In genomic region chr3:72161870-72162617, GRCh38 we compare ENCODE assay signal across 11 cellular contexts.
DNase-seq lines count a peak whose midpoint lies in the region; FAIRE-seq and TF ChIP-seq lines count a peak whose summit lies in the region.
"Had no signal": no experiment of that assay in that cellular context is flagged by ENCODE, and none has a peak within 500 bp of the region (broad histone marks: within the 10 kb centered on the region; RNA-seq: fewer than 3 reads in every experiment).

No MANE protein-coding gene starts in this region.

- DNase-seq in DMS153 (lab: John Stamatoyannopoulos, UW) (peak; percentile 21), DMS153 treated with DMSO at 0.1 percent for 48 hours (lab: John Stamatoyannopoulos, UW; ENCODE audit: unreplicated experiment) (no peak), NCI-H748 (lab: John Stamatoyannopoulos, UW; ENCODE audit: unreplicated experiment) (peak; percentile 71), endothelial cell of umbilical vein (ENCODE audit: low read depth, low spot score) (peak; percentile 34), skeletal muscle cell (ENCODE audit: low read depth) (peak; percentile 62), GM10248 (ENCODE audit: extremely low spot score) (no peak), NCI-H2196 treated with DMSO at 0.1 percent for 48 hours (lab: John Stamatoyannopoulos, UW; ENCODE audit: unreplicated experiment) (no peak), NAMALWA (ENCODE audit: low spot score) (no peak)
- DNase-seq: 8988T; Kasumi-1; stimulated activated CD4-positive, alpha-beta T cell treated with anti-CD3 and anti-CD28 coated beads, Interleukin-2, amount 100 ng/mL, for 24 hours had no signal

- no peaks in the 10 kb centered on the region for H3K9me1 ChIP-seq in endothelial cell of umbilical vein (replicated peaks; ENCODE audit: control insufficient read depth, extremely low read depth, insufficient read depth, low read length)

- H3K9me3 ChIP-seq in endothelial cell of umbilical vein (replicated peaks; ENCODE audit: control insufficient read depth, insufficient read depth, low read length): no peaks in the 10 kb centered on the region

- H3K27me3 ChIP-seq in endothelial cell of umbilical vein (ENCODE audit: control insufficient read depth in 2 of 2, insufficient read depth in 2 of 2, low read length in 2 of 2): peaks cover 0 to 4% of the 10 kb centered on the region in 2 experiments

- no peaks in the 10 kb centered on the region for H3K4me1 ChIP-seq in endothelial cell of umbilical vein (ENCODE audit: control insufficient read depth, extremely low read depth, insufficient read depth, low read length)

- CTCF ChIA-PET in endothelial cell of umbilical vein (lab: Charles Lee): no interaction called here
- CTCF ChIA-PET in GM10248 (lab: Yijun Ruan, JAX): interaction anchor here (0.9 to 3.5 kb wide), 3 partner anchors 16 to 287 kb away, joined by 3 to 9 read pairs (median 3); no protein-coding TSS in a partner anchor

- no peak overlapping the region for H3K4me2 ChIP-seq in endothelial cell of umbilical vein (ENCODE audit: insufficient read depth, low read length)

- TF ChIP-seq CTCF in endothelial cell of umbilical vein (IDR thresholded peaks at IDR 0.05; ENCODE audit: extremely low read depth in 1 of 2, insufficient read depth in 1 of 2, low read depth in 1 of 2, low read length in 2 of 2) (no peak), GM10248 (IDR thresholded peaks at IDR 0.05; ENCODE audit: control extremely low read depth, extremely low read depth, low read depth, missing control alignments) (no peak)

- FAIRE-seq in endothelial cell of umbilical vein (lab: Jason Lieb, UNC): no peak

- no peak for TF ChIP-seq POLR2A in endothelial cell of umbilical vein (IDR thresholded peaks at IDR 0.05; ENCODE audit: low read depth, low read length)

- no TSS peak for BruUV-seq in endothelial cell of umbilical vein (replicated peaks; lab: Mats Ljungman, UMichigan)

- POLR2A ChIA-PET in endothelial cell of umbilical vein (lab: Charles Lee): no interaction called here
- POLR2A ChIA-PET in GM10248 (lab: Yijun Ruan, JAX): no interaction called here

- intact Hi-C loops in endothelial cell of umbilical vein (cut with micrococcal nuclease): no loop called here

- H3K9ac ChIP-seq in endothelial cell of umbilical vein (replicated peaks; ENCODE audit: extremely low read depth, insufficient read depth, low read length): no peak overlapping the region

- H3K79me2 ChIP-seq in endothelial cell of umbilical vein (ENCODE audit: control insufficient read depth, insufficient read depth, low read length): no peaks in the 10 kb centered on the region

- dilution Hi-C loops in endothelial cell of umbilical vein (cut with MboI; ENCODE audit: extremely low pct_ligation_motif_present, low sequenced_read_pairs): no loop called here

- H2AFZ ChIP-seq in endothelial cell of umbilical vein (ENCODE audit: low read depth, low read length): no peak overlapping the region

- H3K36me3 ChIP-seq in endothelial cell of umbilical vein (ENCODE audit: control insufficient read depth in 2 of 2, extremely low read depth in 1 of 2, insufficient read depth in 2 of 2, low read length in 2 of 2): no peaks in the 10 kb centered on the region

- H3K4me3 ChIP-seq in endothelial cell of umbilical vein (replicated peaks in 1 of 3; ENCODE audit: insufficient read depth in 1 of 3, low read depth in 1 of 3, low read length in 3 of 3) (no peak overlapping the region), skeletal muscle cell (ENCODE audit: low read depth, low read length) (no peak overlapping the region)

- no peak overlapping the region for H3K27ac ChIP-seq in endothelial cell of umbilical vein (ENCODE audit: insufficient read depth, low read depth, low read length)

- no peaks in the 10 kb centered on the region for H4K20me1 ChIP-seq in endothelial cell of umbilical vein (replicated peaks; ENCODE audit: control insufficient read depth, extremely low read depth, insufficient read depth, low read length)

TF ChIP-seq in endothelial cell of umbilical vein, 7 proteins besides CTCF, POLR2A, EP300 and RAD21:
- TF ChIP-seq FOS (IDR thresholded peaks at IDR 0.05; ENCODE audit: borderline replicate concordance, insufficient read depth, low read length): no peak
- no peak for TF ChIP-seq JUN (IDR thresholded peaks at IDR 0.05; ENCODE audit: borderline replicate concordance, insufficient read depth, insufficient read length, low read depth)
- no peak for TF ChIP-seq POLR2AphosphoS5 (IDR thresholded peaks at IDR 0.05; ENCODE audit: insufficient read depth, low read depth, low read length)
- TF ChIP-seq MYC (IDR thresholded peaks at IDR 0.05; ENCODE audit: low read depth, low read length): no peak
- no peak for TF ChIP-seq MAX (IDR thresholded peaks at IDR 0.05; ENCODE audit: insufficient read depth, insufficient read length)
- TF ChIP-seq GATA2 (IDR thresholded peaks at IDR 0.05; ENCODE audit: insufficient read depth, insufficient read length, low read depth, low read length): no peak

Comparison
In these comparisons a context has a peak if more than half of its experiments do, and no peak if none do; other contexts are left out.
1. DNase-seq: peak in DMS153 (single experiment), NCI-H748 (single experiment), endothelial cell of umbilical vein (single experiment) and skeletal muscle cell (single experiment); none in DMS153 treated with DMSO at 0.1 percent for 48 hours (single experiment), GM10248 (single experiment), NCI-H2196 treated with DMSO at 0.1 percent for 48 hours (single experiment) and NAMALWA (single experiment).